8 cellular contexts compared by ENCODE assay signal in genomic region chr3:128226794-128227399, GRCh38.
DNase-seq lines count a peak whose midpoint lies in the region; ATAC-seq and TF ChIP-seq lines count a peak whose summit lies in the region.

No MANE protein-coding gene starts in this region.

- no peak for TF ChIP-seq POLR2A in esophagus squamous epithelium (IDR thresholded peaks at IDR 0.05)

- intact Hi-C loops in esophagus squamous epithelium (cut with DNase I): no loop called here

- no peaks in the 10 kb centered on the region for H3K79me2 ChIP-seq in osteoblast (ENCODE audit: insufficient read depth, low read length)

- ATAC-seq in GM21737 (IDR thresholded peaks at IDR 0.05; ENCODE audit: unreplicated experiment) (no peak), HG03354 (IDR thresholded peaks at IDR 0.05; ENCODE audit: poor library complexity, severe bottlenecking, unreplicated experiment) (no peak)

- DNase-seq in COR-L47 (lab: John Stamatoyannopoulos, UW) (peak; percentile 5), HPDE6-E6E7 (ENCODE audit: extremely low spot score) (peak; percentile 65), esophagus squamous epithelium (lab: John Stamatoyannopoulos, UW) (no peak), osteoblast (ENCODE audit: insufficient read length, low spot score, missing footprints) (peak; percentile 76), SIG-M5 treated with dmso at 0.1 percent for 504 hours (lab: John Stamatoyannopoulos, UW; ENCODE audit: unreplicated experiment) (no peak)
- peak; percentile 34 to 37 for DNase-seq in activated CD4-positive, alpha-beta T cell treated with anti-CD3 and anti-CD28 coated beads, Interleukin-2, amount 50 U/mL, for 48 hours

- peaks cover 11% of the 10 kb centered on the region for H4K20me1 ChIP-seq in osteoblast (ENCODE audit: insufficient read depth, low read length)

- H3K36me3 ChIP-seq in esophagus squamous epithelium: no peaks in the 10 kb centered on the region
- no peaks in the 10 kb centered on the region for H3K36me3 ChIP-seq in osteoblast (ENCODE audit: insufficient read depth, low read length)

- H3K9me3 ChIP-seq in esophagus squamous epithelium: peaks cover 0 to 9% (median 4%) of the 10 kb centered on the region in 3 donors
- H3K9me3 ChIP-seq in osteoblast (ENCODE audit: low read depth, low read length): peaks cover 5% of the 10 kb centered on the region

- no peak overlapping the region for H3K4me2 ChIP-seq in osteoblast (ENCODE audit: insufficient read depth, low read length)

- H3K4me1 ChIP-seq in esophagus squamous epithelium (peaks cover 0 to 20% (median 0%) of the 10 kb centered on the region in 3 donors), osteoblast (ENCODE audit: insufficient read depth, low read length) (no peaks in the 10 kb centered on the region)

- no peak overlapping the region for H3K4me3 ChIP-seq in esophagus squamous epithelium
- H3K4me3 ChIP-seq in osteoblast (ENCODE audit: insufficient read depth, low read length): no peak overlapping the region

- WGBS in esophagus squamous epithelium, 2 donors: 61 to 65% methylated on average over 2 to 5 of the region's 5 CpGs

- H2AFZ ChIP-seq in osteoblast (ENCODE audit: low read length): no peak overlapping the region

- no peak overlapping the region for H3K27ac ChIP-seq in esophagus squamous epithelium
- H3K27ac ChIP-seq in osteoblast (ENCODE audit: low read depth, low read length): no peak overlapping the region

- TF ChIP-seq CTCF in esophagus squamous epithelium (IDR thresholded peaks at IDR 0.05) (peak in 5 of 6 experiments; percentile 26 to 54 (median 33)), osteoblast (IDR thresholded peaks at IDR 0.05; ENCODE audit: extremely low read depth, low read depth, low read length) (peak; percentile 71)

- no peaks in the 10 kb centered on the region for H3K27me3 ChIP-seq in esophagus squamous epithelium
- H3K27me3 ChIP-seq in osteoblast (ENCODE audit: insufficient read depth, low read length): no peaks in the 10 kb centered on the region

Comparison
In these comparisons a context has a peak if more than half of its experiments do, and no peak if none do; other contexts are left out.
1. DNase-seq: peak in COR-L47 (single experiment), HPDE6-E6E7 (single experiment), activated CD4-positive, alpha-beta T cell treated with anti-CD3 and anti-CD28 coated beads, Interleukin-2, amount 50 U/mL, for 48 hours (2 of 2) and osteoblast (single experiment); none in esophagus squamous epithelium (single experiment) and SIG-M5 treated with dmso at 0.1 percent for 504 hours (single experiment).